19 cellular contexts compared by ENCODE assay signal in the genomic region with DNA sequence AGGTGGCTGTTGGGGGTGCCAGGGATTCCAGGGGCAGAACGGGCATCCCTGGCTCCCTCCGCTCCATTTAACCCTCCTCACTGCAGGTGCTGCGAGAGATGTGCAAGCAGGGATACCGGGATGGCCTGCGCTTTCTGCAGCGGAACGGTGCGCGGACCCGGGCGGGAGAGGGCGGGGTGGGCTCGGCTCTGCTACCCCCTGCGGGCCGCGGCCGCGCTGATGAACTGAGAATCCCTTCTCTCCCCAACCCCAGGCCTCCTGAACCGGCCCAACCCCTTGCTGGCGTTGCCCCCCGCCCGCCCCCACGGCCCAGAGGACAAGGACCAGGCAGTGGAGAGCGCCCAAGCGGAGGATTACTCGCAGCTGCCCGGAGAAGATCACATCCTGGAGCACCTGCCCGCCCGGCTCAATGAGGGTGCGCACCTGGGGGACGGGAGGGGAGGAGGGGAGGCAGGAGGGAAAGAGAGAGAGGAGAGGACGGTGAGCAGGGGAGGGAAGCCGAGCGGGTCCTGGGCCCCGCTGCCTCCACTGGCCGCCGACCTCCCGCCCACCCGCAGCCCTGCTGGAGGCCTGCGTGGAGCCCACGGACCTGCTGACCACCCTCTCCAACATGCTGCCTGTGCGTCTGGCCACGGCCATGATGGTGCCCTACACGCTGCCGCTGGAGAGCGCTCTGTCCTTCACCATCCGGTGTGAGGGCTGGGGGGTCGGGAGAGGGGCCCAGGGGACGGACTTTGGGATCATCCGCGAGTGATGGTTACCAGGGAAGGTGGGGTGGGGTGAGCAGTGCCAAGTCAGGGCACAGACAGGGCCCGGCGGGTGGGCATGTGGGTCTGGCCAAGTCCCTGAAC.
DNase-seq lines count a peak whose midpoint lies in the region; TF ChIP-seq lines count a peak whose summit lies in the region.
"Had no signal": no experiment of that assay in that cellular context is flagged by ENCODE, and none has a peak within 500 bp of the region (broad histone marks: within the 10 kb centered on the region; RNA-seq: fewer than 3 reads in every experiment).

No MANE protein-coding gene starts in this region.

- H3K27me3 ChIP-seq in adipocyte (replicated peaks; ENCODE audit: control insufficient read depth, insufficient read depth, low read length) (no peaks in the 10 kb centered on the region), tibial artery (peaks cover 0 to 47% of the 10 kb centered on the region in 2 donors)

- DNase-seq in DMS53 (lab: John Stamatoyannopoulos, UW) (peak; percentile 91), adipocyte (ENCODE audit: low read depth) (no peak), tibial artery (no peak), NCI-H345 (lab: John Stamatoyannopoulos, UW) (no peak)
- DNase-seq: activated CD4-positive, alpha-beta memory T cell treated with anti-CD3 and anti-CD28 coated beads for 36 hours; activated naive CD4-positive, alpha-beta T cell treated with anti-CD3 and anti-CD28 coated beads, Interleukin-2, amount 10 ng/mL, durations not matched to agents 7 days and 5 days; activated T-cell treated with anti-CD3 and anti-CD28 coated beads, Interleukin-2, amount 50 U/mL, for 1 hour; AML-193; COR-L47; effector CD8-positive, alpha-beta T cell; GOT3; MV-4-11; naive thymus-derived CD8-positive, alpha-beta T cell; NCI-H2171; stimulated activated naive CD4-positive, alpha-beta T cell had no signal

- H3K9me3 ChIP-seq in adipocyte (ENCODE audit: control insufficient read depth, low read length) (no peaks in the 10 kb centered on the region), tibial artery (no peaks in the 10 kb centered on the region)
- H3K9me3 ChIP-seq: gastroesophageal sphincter, tibial nerve had no signal

- H3K27ac ChIP-seq in C4-2B: peak overlapping the region; percentile 98
- H3K27ac ChIP-seq in tibial artery: no peak overlapping the region
- H3K27ac ChIP-seq: gastroesophageal sphincter, parathyroid adenoma had no signal

- peak overlapping the region; percentile 99 for H3K9ac ChIP-seq in adipocyte (ENCODE audit: low read length)
- H3K9ac ChIP-seq: parathyroid adenoma had no signal

- H3K36me3 ChIP-seq in adipocyte (ENCODE audit: control insufficient read depth, insufficient read depth, low read length, severe bottlenecking): peaks cover 58% of the 10 kb centered on the region
- H3K36me3 ChIP-seq in tibial artery: peaks cover 44 to 47% (median 46%) of the 10 kb centered on the region in 3 donors

- intact Hi-C loops in tibial artery (cut with DNase I; ENCODE audit: low total_unique reads): no loop called here

- TF ChIP-seq CTCF in C4-2B (conservative IDR thresholded peaks at IDR 0.05) (no peak), tibial artery (IDR thresholded peaks at IDR 0.05) (no peak)

- no peak overlapping the region for H3K4me3 ChIP-seq in adipocyte (ENCODE audit: low read length)
- H3K4me3 ChIP-seq in tibial artery: no peak overlapping the region
- H3K4me3 ChIP-seq: gastroesophageal sphincter, tibial nerve had no signal

- H3K4me1 ChIP-seq in adipocyte (ENCODE audit: control insufficient read depth, insufficient read depth, low read length) (peaks cover 27% of the 10 kb centered on the region), tibial artery (peaks cover 5 to 82% (median 44%) of the 10 kb centered on the region in 4 donors)
